In genomic region chr9:96555567-96556386, GRCh38 we compare ENCODE assay signal across 13 cellular contexts.
DNase-seq lines count a peak whose midpoint lies in the region; ATAC-seq, FAIRE-seq and TF ChIP-seq lines count a peak whose summit lies in the region.
"Had no signal": no experiment of that assay in that cellular context is flagged by ENCODE, and none has a peak within 500 bp of the region (broad histone marks: within the 10 kb centered on the region; RNA-seq: fewer than 3 reads in every experiment).

No MANE protein-coding gene starts in this region.

- H3K27ac ChIP-seq in IMR-90 (ENCODE audit: insufficient read depth, low read length), result peak overlapping the region; percentile 47; the same call in 1 of the 2 replicates
- peak overlapping the region; percentile 59 for H3K27ac ChIP-seq in substantia nigra (ENCODE audit: low read depth, low read length, poor library complexity, severe bottlenecking)
- H3K27ac ChIP-seq: VCaP had no signal

- no peak overlapping the region for H4K91ac ChIP-seq in IMR-90 (ENCODE audit: insufficient read depth, low read depth, low read length)

- no peak overlapping the region; the same call in 1 of the 2 replicates for H3K4ac ChIP-seq in IMR-90 (ENCODE audit: low read depth, low read length)

- H3K4me3 ChIP-seq in IMR-90 (ENCODE audit: insufficient read depth, low read depth, low read length), result no peak overlapping the region
- H3K4me3 ChIP-seq in astrocyte of the spinal cord (ENCODE audit: low read depth, low read length), result no peak overlapping the region
- H3K4me3 ChIP-seq: lung had no signal

- no peak overlapping the region for H2BK5ac ChIP-seq in IMR-90 (ENCODE audit: low read depth, low read length, poor library complexity, severe bottlenecking)

- intact Hi-C loops in IMR-90 (cut with micrococcal nuclease), result loop anchor here (5.0 kb wide), 1 partner anchor 38 kb away; no protein-coding TSS in a partner anchor

- DNase-seq in IMR-90, result peak; percentile 44
- DNase-seq in astrocyte of the spinal cord (ENCODE audit: low read depth, low spot score), result peak; percentile 10
- peak; percentile 31 for DNase-seq in iris pigment epithelial cell (ENCODE audit: low read depth)
- peak in 3 of 49 donors; percentile 9 to 37 (median 14) for DNase-seq in substantia nigra (lab: John Stamatoyannopoulos, UW)
- DNase-seq in activated gamma-delta T cell treated with Interleukin-2 at 50 U/mL for 16 hours, result no peak
- DNase-seq in activated naive CD4-positive, alpha-beta T cell treated with anti-CD3 and anti-CD28 coated beads, Interleukin-2, amount 50 U/mL, for 72 hours (ENCODE audit: low spot score in 2 of 2), result no peak
- no peak for DNase-seq in urothelium cell line (ENCODE audit: low spot score)
- DNase-seq: DMS79 treated with DMSO at 0.1 percent for 48 hours; NCI-H1092; stimulated activated naive CD8-positive, alpha-beta T cell treated with anti-CD3 and anti-CD28 coated beads, Interleukin-15, Interleukin-2, amounts not matched to agents 100 U/mL and 50 U/mL, for 24 hours had no signal

- peaks cover 12 to 23% of the 10 kb centered on the region in 2 experiments for H3K79me1 ChIP-seq in IMR-90 (ENCODE audit: low read depth in 1 of 2, low read length in 2 of 2)

- H3K27me3 ChIP-seq in IMR-90 (ENCODE audit: control insufficient read depth, insufficient read depth, low read length), result no peaks in the 10 kb centered on the region

- H4K5ac ChIP-seq in IMR-90 (ENCODE audit: low read depth, low read length), result no peak overlapping the region

- no peak overlapping the region for H3K27ac Mint-ChIP-seq in activated naive CD4-positive, alpha-beta T cell treated with anti-CD3 and anti-CD28 coated beads, Interleukin-2, amount 50 U/mL, for 72 hours

- no peaks in the 10 kb centered on the region for H3K9me3 ChIP-seq in IMR-90 (ENCODE audit: control insufficient read depth, insufficient read depth, low read length)

- POLR2A ChIA-PET in IMR-90 (lab: Charles Lee; ENCODE audit: unreplicated experiment), result no interaction called here

- 49% methylated on average over 3 of the region's 11 CpGs; no CpG with 5 or more reads in 1 of the 2 experiments for WGBS in IMR-90 (ENCODE audit: extremely low coverage in 2 of 2, insufficient read length in 1 of 2), 2 experiments

- H3K9me1 ChIP-seq in IMR-90 (ENCODE audit: insufficient read depth, low read length), result peaks cover 15% of the 10 kb centered on the region

- no peak for FAIRE-seq in urothelium cell line (lab: Jason Lieb, UNC)

- peak overlapping the region; percentile 23 for H2BK120ac ChIP-seq in IMR-90 (ENCODE audit: low read depth, low read length)

- in situ Hi-C loops in IMR-90 (cut with MboI; ENCODE audit: low sequenced_read_pairs), result no loop called here
- in situ Hi-C loops in astrocyte of the spinal cord (cut with HindIII; ENCODE audit: low sequenced_read_pairs), result no loop called here

- H3K9ac ChIP-seq in IMR-90 (ENCODE audit: low read depth, low read length), result no peak overlapping the region

- no TSS peak for BruUV-seq in IMR-90 (replicated peaks; lab: Mats Ljungman, UMichigan)

- no peak overlapping the region for H2AK9ac ChIP-seq in IMR-90 (replicated peaks; ENCODE audit: low read depth, low read length, poor library complexity)

- ATAC-seq in IMR-90 (ENCODE audit: low read depth), result no peak
- no peak for ATAC-seq in activated naive CD4-positive, alpha-beta T cell treated with anti-CD3 and anti-CD28 coated beads, Interleukin-2, amount 50 U/mL, for 72 hours
- ATAC-seq in activated CD4-positive, CD25-positive, alpha-beta regulatory T cell treated with anti-CD3 and anti-CD28 coated beads, Interleukin-2, amount 50 U/mL, for 24 hours, result no peak
- ATAC-seq: stimulated activated naive CD8-positive, alpha-beta T cell treated with anti-CD3 and anti-CD28 coated beads, Interleukin-15, Interleukin-2, amounts not matched to agents 100 U/mL and 50 U/mL, for 24 hours had no signal

- CTCF ChIA-PET in IMR-90 (lab: Yijun Ruan, JAX), result no interaction called here

- peak overlapping the region; percentile 12; the same call in 1 of the 2 replicates for H3K14ac ChIP-seq in IMR-90 (replicated peaks; ENCODE audit: low read depth, low read length)

- no peaks in the 10 kb centered on the region for H3K9me3 Mint-ChIP-seq in activated naive CD4-positive, alpha-beta T cell treated with anti-CD3 and anti-CD28 coated beads, Interleukin-2, amount 50 U/mL, for 72 hours

- peak overlapping the region; percentile 27; the same call in 1 of the 2 replicates for H2AK5ac ChIP-seq in IMR-90 (ENCODE audit: low read depth, low read length)

- no peak overlapping the region; the same call in 1 of the 2 replicates for H3K18ac ChIP-seq in IMR-90 (ENCODE audit: low read depth, low read length)

- no peak overlapping the region for H2AFZ ChIP-seq in IMR-90 (replicated peaks; ENCODE audit: low read length, poor library complexity)

- no peaks in the 10 kb centered on the region for H4K20me1 ChIP-seq in IMR-90 (ENCODE audit: insufficient read depth, low read length)

- peaks cover 18% of the 10 kb centered on the region for H3K4me1 ChIP-seq in IMR-90 (ENCODE audit: control insufficient read depth, insufficient read depth, low read length)

- peak overlapping the region; percentile 46 for H3K4me2 ChIP-seq in IMR-90 (ENCODE audit: low read depth, low read length)

- TF ChIP-seq POLR2A in IMR-90 (IDR thresholded peaks at IDR 0.05; ENCODE audit: low read depth, low read length), result no peak

- H3K36me3 Mint-ChIP-seq in activated naive CD4-positive, alpha-beta T cell treated with anti-CD3 and anti-CD28 coated beads, Interleukin-2, amount 50 U/mL, for 72 hours, result no peaks in the 10 kb centered on the region

- peak overlapping the region in 1 of 2 experiments; percentile 6; a peak in 1 of 4 replicates for H4K8ac ChIP-seq in IMR-90 (ENCODE audit: low read depth in 2 of 2, low read length in 2 of 2)

- peak overlapping the region; percentile 66; the same call in 1 of the 2 replicates for H3K23ac ChIP-seq in IMR-90 (ENCODE audit: low read depth, low read length)

- H3K36me3 ChIP-seq in IMR-90 (ENCODE audit: control insufficient read depth, insufficient read depth, low read length), result peaks cover 3% of the 10 kb centered on the region

- H3K56ac ChIP-seq in IMR-90 (ENCODE audit: extremely low read depth, insufficient read depth, low read length), result no peak overlapping the region

- 0 out of 3 replicates have a peak overlapping the region, but pooled peaks have one; percentile 57 for H2BK15ac ChIP-seq in IMR-90 (ENCODE audit: low read depth, low read length)

- no peak for TF ChIP-seq RAD21 in IMR-90 (IDR thresholded peaks at IDR 0.05; ENCODE audit: low read length)

- TF ChIP-seq CTCF in IMR-90 (conservative IDR thresholded peaks at IDR 0.05; ENCODE audit: low read depth, low read length) (no peak), astrocyte of the spinal cord (IDR thresholded peaks at IDR 0.05; ENCODE audit: low read depth, low read length) (no peak)

- H2BK20ac ChIP-seq in IMR-90 (ENCODE audit: low read depth, low read length), result peak overlapping the region; percentile 10; the same call in 1 of the 2 replicates

- dilution Hi-C loops in IMR-90 (cut with HindIII; ENCODE audit: low sequenced_read_pairs, unreplicated experiment), result no loop called here

TF ChIP-seq in IMR-90, 13 proteins besides CTCF, POLR2A, EP300 and RAD21:
- no peak for TF ChIP-seq RCOR1 (IDR thresholded peaks at IDR 0.05; ENCODE audit: insufficient replicate concordance, low read length)
- TF ChIP-seq CEBPB (IDR thresholded peaks at IDR 0.05; ENCODE audit: low read depth, low read length), result peak; percentile 68; the same call in 1 of the 2 replicates

Comparison
In these comparisons a context has a peak if more than half of its experiments do, and no peak if none do; other contexts are left out.
1. DNase-seq: peak in IMR-90 (single experiment), astrocyte of the spinal cord (single experiment) and iris pigment epithelial cell (single experiment); none in activated gamma-delta T cell treated with Interleukin-2 at 50 U/mL for 16 hours (single experiment), activated naive CD4-positive, alpha-beta T cell treated with anti-CD3 and anti-CD28 coated beads, Interleukin-2, amount 50 U/mL, for 72 hours (0 of 2) and urothelium cell line (single experiment).